In genomic region chr11:60953781-60954180, GRCh38 we compare ENCODE assay signal across 19 cellular contexts. TPM values are rescaled to one million over a fixed set of nuclear protein-coding genes. Genes with fewer than 3 reads are reported as not detected.
DNase-seq lines count a peak whose midpoint lies in the region; ATAC-seq, FAIRE-seq and TF ChIP-seq lines count a peak whose summit lies in the region.
"Had no signal": no experiment of that assay in that cellular context is flagged by ENCODE, and none has a peak within 500 bp of the region (broad histone marks: within the 10 kb centered on the region; RNA-seq: fewer than 3 reads in every experiment).

No MANE protein-coding gene starts in this region.

- H3K4me1 ChIP-seq in SK-N-SH (ENCODE audit: control insufficient read depth in 1 of 2, insufficient read depth in 2 of 2, low read depth in 1 of 2, low read length in 1 of 2): no peaks in the 10 kb centered on the region
- peaks cover 28% of the 10 kb centered on the region for H3K4me1 ChIP-seq in GM12878 (ENCODE audit: control insufficient read depth, insufficient read depth, low read length)
- peaks cover 4% of the 10 kb centered on the region for H3K4me1 ChIP-seq in mesendoderm (ENCODE audit: control insufficient read depth, low read depth, low read length)
- H3K4me1 ChIP-seq in upper lobe of right lung: peaks cover 23% of the 10 kb centered on the region
- H3K4me1 ChIP-seq in small intestine (ENCODE audit: control insufficient read depth in 2 of 2, insufficient read depth in 1 of 2, low read depth in 1 of 2, low read length in 1 of 2): peaks cover 0 to 3% of the 10 kb centered on the region in 2 donors
- H3K4me1 ChIP-seq: HAP-1 had no signal

- H2BK120ac ChIP-seq in mesendoderm (ENCODE audit: low read depth, low read length): no peak overlapping the region

- H3K27ac ChIP-seq in SK-N-SH (ENCODE audit: low read depth in 2 of 2, low read length in 1 of 2) (no peak overlapping the region), GM12878 (ENCODE audit: control insufficient read depth, insufficient read depth) (peak overlapping the region; percentile 97), mesendoderm (ENCODE audit: low read depth, low read length) (no peak overlapping the region), upper lobe of right lung (peak overlapping the region; percentile 90), small intestine (ENCODE audit: low read depth in 1 of 2, low read length in 1 of 2) (no peak overlapping the region)

- TF ChIP-seq CTCF in SK-N-SH (IDR thresholded peaks at IDR 0.05) (no peak), GM12878 (IDR thresholded peaks at IDR 0.05 in 2 of 3, conservative IDR thresholded peaks at IDR 0.05 in 1 of 3; ENCODE audit: control insufficient read depth in 2 of 3, extremely low read depth in 1 of 3, insufficient read depth in 1 of 3, low read depth in 3 of 3, low read length in 3 of 3) (no peak), upper lobe of right lung (IDR thresholded peaks at IDR 0.05) (no peak)

- H2BK15ac ChIP-seq in mesendoderm (replicated peaks; ENCODE audit: low read depth): no peak overlapping the region

- no peaks in the 10 kb centered on the region for H3K9me2 ChIP-seq in SK-N-SH

- RAD21 ChIA-PET in GM12878 (lab: Charles Lee; ENCODE audit: unreplicated experiment): interaction anchor here (0.7 to 3.6 kb wide), 8 partner anchors 13 to 191 kb away, joined by 3 to 21 read pairs (median 7); partner anchors contain the start of genes CD6 and TMEM109

- H3K4me2 ChIP-seq in SK-N-SH (no peak overlapping the region), GM12878 (ENCODE audit: control insufficient read depth, insufficient read depth) (peak overlapping the region; percentile 98), mesendoderm (ENCODE audit: low read length) (no peak overlapping the region)

- H3K9ac ChIP-seq in SK-N-SH: no peak overlapping the region
- H3K9ac ChIP-seq in GM12878 (ENCODE audit: control insufficient read depth, insufficient read depth, low read length): no peak overlapping the region
- no peak overlapping the region for H3K9ac ChIP-seq in mesendoderm (ENCODE audit: low read length)

- no peak overlapping the region for H3K4ac ChIP-seq in mesendoderm (ENCODE audit: low read depth, low read length)

- in situ Hi-C loops in GM12878 (cut with MboI): no loop called here

- TF ChIP-seq POLR2A in GM12878 (IDR thresholded peaks at IDR 0.05; ENCODE audit: low read depth, low read length): no peak

- FAIRE-seq in GM12878 (lab: Jason Lieb, UNC) (no peak), small intestine (lab: Jason Lieb, UNC) (no peak)
- FAIRE-seq: bronchial epithelial cell had no signal

- SMC1A ChIA-PET in GM12878 (lab: Charles Lee; ENCODE audit: uncharacterized antibody, unreplicated experiment): interaction anchor here (1.0 to 7.6 kb wide), 10 partner anchors 8 to 88 kb away, joined by 3 to 76 read pairs (median 6); partner anchors contain the start of gene TMEM109

- TF ChIP-seq RAD21 in SK-N-SH (IDR thresholded peaks at IDR 0.05; ENCODE audit: low read length): no peak
- TF ChIP-seq RAD21 in GM12878 (IDR thresholded peaks at IDR 0.05; ENCODE audit: insufficient read depth, low read depth, low read length): no peak

- H3K79me2 ChIP-seq in SK-N-SH (ENCODE audit: insufficient read depth) (no peaks in the 10 kb centered on the region), GM12878 (ENCODE audit: control insufficient read depth, insufficient read depth, low read length) (peaks cover 33% of the 10 kb centered on the region), mesendoderm (ENCODE audit: control insufficient read depth, insufficient read depth, low read length) (no peaks in the 10 kb centered on the region)

- ATAC-seq in SK-N-SH treated with all-trans-retinoic acid at 6 μM for 48 hours (peak; percentile 53), GM12878 (no peak), upper lobe of right lung (peak; percentile 15)
- ATAC-seq: Right ventricle myocardium inferior had no signal

- 65% methylated on average over 6 of the region's 6 CpGs for WGBS in SK-N-SH (ENCODE audit: low lambda C conversion rate)
- 89% methylated on average over 6 of the region's 6 CpGs for WGBS in GM12878 (ENCODE audit: insufficient coverage, insufficient replicate concordance, low lambda C conversion rate, missing lambda C conversion rate)
- no CpG with 5 or more reads among the region's 6 CpGs for WGBS in mesendoderm (ENCODE audit: extremely low coverage, insufficient coverage, low lambda C conversion rate)
- 66 to 79% (median 70%) methylated on average over 6 of the region's 6 CpGs for WGBS in small intestine, 3 donors

- POLR2A ChIA-PET in SK-N-SH (lab: Yijun Ruan, JAX): no interaction called here
- POLR2A ChIA-PET in GM12878 (lab: Charles Lee): interaction anchor here (0.7 to 2.8 kb wide), 7 partner anchors 21 to 380 kb away, joined by 5 to 14 read pairs (median 8); partner anchors contain the start of gene TMEM109

- TF ChIP-seq EP300 in SK-N-SH (IDR thresholded peaks at IDR 0.05; ENCODE audit: borderline replicate concordance in 1 of 2, low read depth in 1 of 2, low read length in 1 of 2) (no peak), GM12878 (IDR thresholded peaks at IDR 0.05; ENCODE audit: borderline replicate concordance in 1 of 2, control insufficient read depth in 1 of 2, low read depth in 2 of 2, low read length in 2 of 2) (no peak)

- no TSS peak for BruUV-seq in GM12878 (replicated peaks; lab: Mats Ljungman, UMichigan)

- H4K8ac ChIP-seq in mesendoderm (ENCODE audit: low read depth, low read length): no peak overlapping the region

- H3K36me3 ChIP-seq in SK-N-SH (replicated peaks in 1 of 2; ENCODE audit: control insufficient read depth in 1 of 2, insufficient read depth in 2 of 2, low read length in 1 of 2): no peaks in the 10 kb centered on the region
- H3K36me3 ChIP-seq in GM12878 (ENCODE audit: control insufficient read depth in 2 of 2, insufficient read depth in 2 of 2, low read length in 1 of 2): no peaks in the 10 kb centered on the region; a peak in 1 of 4 replicates
- no peaks in the 10 kb centered on the region for H3K36me3 ChIP-seq in mesendoderm (ENCODE audit: control insufficient read depth, insufficient read depth, low read length)
- H3K36me3 ChIP-seq in upper lobe of right lung: no peaks in the 10 kb centered on the region
- H3K36me3 ChIP-seq in small intestine (ENCODE audit: control insufficient read depth in 2 of 2, insufficient read depth in 2 of 2, low read length in 2 of 2): no peaks in the 10 kb centered on the region
- H3K36me3 ChIP-seq: HAP-1 had no signal

- no peaks in the 10 kb centered on the region for H3F3A ChIP-seq in SK-N-SH (replicated peaks; ENCODE audit: insufficient read depth)

- H3K23ac ChIP-seq in mesendoderm (ENCODE audit: low read length): no peak overlapping the region

- H2BK5ac ChIP-seq in mesendoderm (ENCODE audit: low read length): no peak overlapping the region

- CTCF ChIA-PET in SK-N-SH (lab: Yijun Ruan, JAX) (interaction anchor here (1.0 kb wide), 1 partner anchor 9 kb away, joined by 4 read pairs; no protein-coding TSS in a partner anchor), GM12878 (lab: Yijun Ruan, JAX) (interaction anchor here (0.7 to 2.8 kb wide), 10 partner anchors 9 to 214 kb away, joined by 3 to 26 read pairs (median 4); partner anchors contain the start of gene TMEM109)

- no peaks in the 10 kb centered on the region for H3K79me1 ChIP-seq in mesendoderm (ENCODE audit: low read length)

- H3K27me3 ChIP-seq in SK-N-SH (ENCODE audit: insufficient read depth) (no peaks in the 10 kb centered on the region), GM12878 (replicated peaks in 1 of 2; ENCODE audit: control insufficient read depth in 2 of 2, insufficient read depth in 2 of 2, low read length in 1 of 2) (no peaks in the 10 kb centered on the region), mesendoderm (ENCODE audit: insufficient read depth, low read length, poor library complexity) (no peaks in the 10 kb centered on the region), upper lobe of right lung (no peaks in the 10 kb centered on the region), small intestine (ENCODE audit: control insufficient read depth in 2 of 2, insufficient read depth in 2 of 2, low read length in 2 of 2) (no peaks in the 10 kb centered on the region)

- DNase-seq in SK-N-SH (no peak), GM12878 (ENCODE audit: low read depth, low spot score) (no peak), mesendoderm (peak; percentile 6), upper lobe of right lung (no peak), globus pallidus (ENCODE audit: low spot score) (no peak), small intestine (no peak), nucleus accumbens (lab: John Stamatoyannopoulos, UW) (no peak)
- DNase-seq: activated naive CD4-positive, alpha-beta T cell treated with Interleukin-2 at 50 U/mL for 16 hours; COR-L47; NCI-H1694 treated with DMSO at 0.1 percent for 48 hours; NCI-H748 treated with DMSO at 0.1 percent for 48 hours; stimulated activated CD4-positive, alpha-beta T cell treated with anti-CD3 and anti-CD28 coated beads, Interleukin-1b, Interleukin-23, amount 100 ng/mL, for 48 hours; T1000 had no signal

- intact Hi-C loops in GM12878 (cut with micrococcal nuclease; ENCODE audit: unreplicated experiment): loop anchor here (2.0 to 10.0 kb wide), 2 partner anchors 39 to 109 kb away; partner anchors contain the start of genes CCDC86 and TMEM109
- intact Hi-C loops in upper lobe of right lung (cut with DNase I): no loop called here

- no peak overlapping the region for H3K56ac ChIP-seq in mesendoderm (ENCODE audit: low read length)

- H4K5ac ChIP-seq in mesendoderm (ENCODE audit: low read length): no peak overlapping the region

- H2AFZ ChIP-seq in SK-N-SH (ENCODE audit: low read depth): no peak overlapping the region
- peak overlapping the region; percentile 72 for H2AFZ ChIP-seq in GM12878 (ENCODE audit: control insufficient read depth, low read depth, low read length)

- no peaks in the 10 kb centered on the region for H3K9me3 ChIP-seq in SK-N-SH
- no peaks in the 10 kb centered on the region for H3K9me3 ChIP-seq in GM12878 (replicated peaks; ENCODE audit: control insufficient read depth, insufficient read depth, low read length)
- no peaks in the 10 kb centered on the region for H3K9me3 ChIP-seq in upper lobe of right lung
- no peaks in the 10 kb centered on the region for H3K9me3 ChIP-seq in small intestine (ENCODE audit: control insufficient read depth, low read depth)
- H3K9me3 ChIP-seq: HAP-1 had no signal

- H4K20me1 ChIP-seq in SK-N-SH (ENCODE audit: insufficient read depth): no peaks in the 10 kb centered on the region
- H4K20me1 ChIP-seq in GM12878 (ENCODE audit: control insufficient read depth, insufficient read depth): no peaks in the 10 kb centered on the region

- H3K18ac ChIP-seq in mesendoderm (ENCODE audit: low read length): no peak overlapping the region

- no peak overlapping the region for H2AK5ac ChIP-seq in mesendoderm (ENCODE audit: low read length)

- H3K4me3 ChIP-seq in SK-N-SH (ENCODE audit: low read depth in 2 of 2, low read length in 1 of 2): no peak overlapping the region
- no peak overlapping the region for H3K4me3 ChIP-seq in GM12878
- no peak overlapping the region for H3K4me3 ChIP-seq in mesendoderm (ENCODE audit: low read length)
- H3K4me3 ChIP-seq in upper lobe of right lung: no peak overlapping the region
- no peak overlapping the region for H3K4me3 ChIP-seq in small intestine (ENCODE audit: low read depth in 1 of 2, low read length in 2 of 2)
- H3K4me3 ChIP-seq: HAP-1 had no signal

RNA-seq across cellular contexts. Expression of gene SLC15A3, which starts 1.8 kb away (rescaled TPM):
- polyA plus RNA-seq in SK-N-SH (2012; rRNA removed) (0.13 TPM in 1 of 2 replicates, not detected in the other), GM12878 (2011; rRNA removed) (18.2 and 44.9 TPM in 2 replicates), GM12878 (2014; fragmentation: Illumina TruSeq; extraction: Trizol) (11.7 and 54.8 TPM in 2 replicates), GM12878 (2014; fragmentation: Nextera tagmentation; extraction: Ambion mirVana) (10 to 100 TPM; 17.7 to 55.4 TPM), GM12878 (2014; rRNA removed) (71.9 and 83.8 TPM in 2 replicates), GM12878 (2016; fragmentation: Nextera tagmentation; extraction: Ambion mirVana) (10 to 100 TPM; 53.4 to 57.7 TPM), small intestine (10 to 100 TPM in 2 of 3 donors, 1 to 10 TPM in 1; 4.5 to 26.0 (median 11.1) TPM)
- 0.03 TPM in 1 of 2 replicates, not detected in the other for polyA plus RNA-seq in SK-N-SH (2012; cell fraction: cytosol; rRNA removed)
- polyA plus RNA-seq in SK-N-SH (2012; cell fraction: nucleus; rRNA removed): 0.17 and 0.39 TPM in 2 replicates
- total RNA-seq in GM12878 (2013; cell fraction: nucleolus; rRNA removed): 203 and 205 TPM in 2 replicates
- total RNA-seq in GM12878 (2014; rRNA removed) (71.3 and 83.5 TPM in 2 replicates), GM12878 (2014; rRNA removed; fragmentation: Illumina TruSeq; extraction: Trizol) (51.5 and 56.3 TPM in 2 replicates), GM12878 (2021) (93.3 and 102 TPM in 2 replicates), upper lobe of right lung (139 TPM)
- 36.2 TPM for polyA plus RNA-seq in GM12878 (2011; ENCODE audit: low read depth)
- 55.8 and 65.2 TPM in 2 replicates for polyA plus RNA-seq in GM12878 (2011; cell fraction: cytosol; rRNA removed)
- 80.5 and 92.2 TPM in 2 replicates for polyA plus RNA-seq in GM12878 (2011; cell fraction: nucleus; rRNA removed)
- polyA plus RNA-seq in GM12878 (2012): 90.2 and 104 TPM in 2 replicates
- polyA minus RNA-seq in GM12878 (2011; rRNA and poly(A)+ RNA removed): 99.9 and 126 TPM in 2 replicates
- polyA minus RNA-seq in GM12878 (2011; cell fraction: cytosol; rRNA and poly(A)+ RNA removed): 50.8 and 65.5 TPM in 2 replicates
- polyA minus RNA-seq in GM12878 (2011; cell fraction: nucleus; rRNA and poly(A)+ RNA removed): 57.2 and 89.6 TPM in 2 replicates
- polyA plus RNA-seq in mesendoderm (2013, experiment 1 of 2): 14.1 TPM
- 12.4 TPM for polyA plus RNA-seq in mesendoderm (2013, experiment 2 of 2)

RNA-seq across cellular contexts. Expression of gene CD6, which starts 17.7 kb away (rescaled TPM):
- not detected in 2 replicates for polyA plus RNA-seq in SK-N-SH (2012; rRNA removed)
- not detected in 2 replicates for polyA plus RNA-seq in SK-N-SH (2012; cell fraction: cytosol; rRNA removed)
- polyA plus RNA-seq in SK-N-SH (2012; cell fraction: nucleus; rRNA removed): not detected in 2 replicates
- 0.61 and 2.5 TPM in 2 replicates for total RNA-seq in GM12878 (2013; cell fraction: nucleolus; rRNA removed)
- 6.4 and 7.3 TPM in 2 replicates for total RNA-seq in GM12878 (2014; rRNA removed)
- 3.1 and 3.3 TPM in 2 replicates for total RNA-seq in GM12878 (2014; rRNA removed; fragmentation: Illumina TruSeq; extraction: Trizol)
- 11.2 and 17.6 TPM in 2 replicates for total RNA-seq in GM12878 (2021)
- 0.34 TPM for polyA plus RNA-seq in GM12878 (2011; ENCODE audit: low read depth)
- 0.37 and 0.45 TPM in 2 replicates for polyA plus RNA-seq in GM12878 (2011; rRNA removed)
- 0.60 and 0.67 TPM in 2 replicates for polyA plus RNA-seq in GM12878 (2011; cell fraction: cytosol; rRNA removed)
- 2.1 and 2.6 TPM in 2 replicates for polyA plus RNA-seq in GM12878 (2011; cell fraction: nucleus; rRNA removed)
- polyA plus RNA-seq in GM12878 (2012): 1.4 and 1.7 TPM in 2 replicates
- 5.1 and 6.6 TPM in 2 replicates for polyA plus RNA-seq in GM12878 (2014; fragmentation: Illumina TruSeq; extraction: Trizol)
- polyA plus RNA-seq in GM12878 (2014; fragmentation: Nextera tagmentation; extraction: Ambion mirVana): 1 to 10 TPM in 1 of 2 experiments, under 1 TPM in 1; 0.93 to 1.8 TPM
- polyA plus RNA-seq in GM12878 (2014; rRNA removed): 5.9 and 6.8 TPM in 2 replicates
- polyA plus RNA-seq in GM12878 (2016; fragmentation: Nextera tagmentation; extraction: Ambion mirVana): 1 to 10 TPM; 6.8 to 7.2 TPM
- 0.15 and 0.41 TPM in 2 replicates for polyA minus RNA-seq in GM12878 (2011; rRNA and poly(A)+ RNA removed)
- 0.40 and 0.73 TPM in 2 replicates for polyA minus RNA-seq in GM12878 (2011; cell fraction: cytosol; rRNA and poly(A)+ RNA removed)
- polyA minus RNA-seq in GM12878 (2011; cell fraction: nucleus; rRNA and poly(A)+ RNA removed): 0.48 and 0.96 TPM in 2 replicates
- polyA plus RNA-seq in mesendoderm (2013, experiment 1 of 2): 0.07 TPM
- polyA plus RNA-seq in mesendoderm (2013, experiment 2 of 2): 0.03 TPM
- total RNA-seq in upper lobe of right lung: 3.9 TPM
- 1 to 10 TPM; 1.6 to 5.1 (median 1.8) TPM for polyA plus RNA-seq in small intestine
- total RNA-seq: A172, bronchial epithelial cell, LHCN-M2 had no signal

RNA-seq across cellular contexts. Expression of gene TMEM132A, which starts 29.5 kb away (rescaled TPM):
- polyA plus RNA-seq in SK-N-SH (2012; rRNA removed) (62.2 and 66.9 TPM in 2 replicates), GM12878 (2011; rRNA removed) (0.56 and 0.78 TPM in 2 replicates), GM12878 (2014; fragmentation: Illumina TruSeq; extraction: Trizol) (1.5 and 1.7 TPM in 2 replicates), GM12878 (2014; fragmentation: Nextera tagmentation; extraction: Ambion mirVana) (under 1 TPM; 0.16 to 0.79 TPM), GM12878 (2014; rRNA removed) (9.9 and 14.6 TPM in 2 replicates), GM12878 (2016; fragmentation: Nextera tagmentation; extraction: Ambion mirVana) (1 to 10 TPM; 3.4 to 5.2 TPM), small intestine (1 to 10 TPM in 2 of 3 donors, under 1 TPM in 1; 0.89 to 6.9 (median 1.1) TPM)
- 30.0 and 50.0 TPM in 2 replicates for polyA plus RNA-seq in SK-N-SH (2012; cell fraction: cytosol; rRNA removed)
- 225 and 315 TPM in 2 replicates for polyA plus RNA-seq in SK-N-SH (2012; cell fraction: nucleus; rRNA removed)
- total RNA-seq in GM12878 (2013; cell fraction: nucleolus; rRNA removed): 7.0 and 7.3 TPM in 2 replicates
- total RNA-seq in GM12878 (2014; rRNA removed) (6.4 and 14.1 TPM in 2 replicates), GM12878 (2014; rRNA removed; fragmentation: Illumina TruSeq; extraction: Trizol) (4.1 and 5.6 TPM in 2 replicates), GM12878 (2021) (16.0 and 25.0 TPM in 2 replicates), upper lobe of right lung (18.4 TPM)
- polyA plus RNA-seq in GM12878 (2011; ENCODE audit: low read depth): 2.7 TPM
- 0.64 and 1.3 TPM in 2 replicates for polyA plus RNA-seq in GM12878 (2011; cell fraction: cytosol; rRNA removed)
- polyA plus RNA-seq in GM12878 (2011; cell fraction: nucleus; rRNA removed): 16.2 and 17.6 TPM in 2 replicates
- polyA plus RNA-seq in GM12878 (2012): 4.8 and 9.3 TPM in 2 replicates
- polyA minus RNA-seq in GM12878 (2011; rRNA and poly(A)+ RNA removed): 0.22 and 3.0 TPM in 2 replicates
- 2.8 and 5.9 TPM in 2 replicates for polyA minus RNA-seq in GM12878 (2011; cell fraction: cytosol; rRNA and poly(A)+ RNA removed)
- polyA minus RNA-seq in GM12878 (2011; cell fraction: nucleus; rRNA and poly(A)+ RNA removed): 4.1 and 4.7 TPM in 2 replicates
- 34.2 TPM for polyA plus RNA-seq in mesendoderm (2013, experiment 1 of 2)
- 32.7 TPM for polyA plus RNA-seq in mesendoderm (2013, experiment 2 of 2)

RNA-seq across cellular contexts. Expression of gene TMEM109, which starts 39.8 kb away (rescaled TPM):
- polyA plus RNA-seq in SK-N-SH (2012; rRNA removed) (38.0 and 52.7 TPM in 2 replicates), GM12878 (2011; rRNA removed) (8.1 and 25.7 TPM in 2 replicates), GM12878 (2014; fragmentation: Illumina TruSeq; extraction: Trizol) (73.9 and 115 TPM in 2 replicates), GM12878 (2014; fragmentation: Nextera tagmentation; extraction: Ambion mirVana) (10 to 100 TPM; 21.9 to 52.9 TPM), GM12878 (2014; rRNA removed) (104 and 117 TPM in 2 replicates), GM12878 (2016; fragmentation: Nextera tagmentation; extraction: Ambion mirVana) (100 to 1,000 TPM; 179 to 199 TPM), small intestine (10 to 100 TPM; 14.1 to 63.7 (median 30.5) TPM)
- polyA plus RNA-seq in SK-N-SH (2012; cell fraction: cytosol; rRNA removed): 33.3 and 44.2 TPM in 2 replicates
- polyA plus RNA-seq in SK-N-SH (2012; cell fraction: nucleus; rRNA removed): 23.4 and 25.2 TPM in 2 replicates
- total RNA-seq in GM12878 (2013; cell fraction: nucleolus; rRNA removed): 19.0 and 20.8 TPM in 2 replicates
- total RNA-seq in GM12878 (2014; rRNA removed) (62.8 and 66.8 TPM in 2 replicates), GM12878 (2014; rRNA removed; fragmentation: Illumina TruSeq; extraction: Trizol) (38.3 and 43.3 TPM in 2 replicates), GM12878 (2021) (124 and 128 TPM in 2 replicates), upper lobe of right lung (156 TPM)
- polyA plus RNA-seq in GM12878 (2011; ENCODE audit: low read depth): 52.2 TPM
- 37.4 and 37.6 TPM in 2 replicates for polyA plus RNA-seq in GM12878 (2011; cell fraction: cytosol; rRNA removed)
- polyA plus RNA-seq in GM12878 (2011; cell fraction: nucleus; rRNA removed): 18.8 and 25.3 TPM in 2 replicates
- polyA plus RNA-seq in GM12878 (2012): 42.7 and 46.8 TPM in 2 replicates
- polyA minus RNA-seq in GM12878 (2011; rRNA and poly(A)+ RNA removed): 15.6 and 17.1 TPM in 2 replicates
- 8.0 and 8.4 TPM in 2 replicates for polyA minus RNA-seq in GM12878 (2011; cell fraction: cytosol; rRNA and poly(A)+ RNA removed)
- 4.8 and 7.1 TPM in 2 replicates for polyA minus RNA-seq in GM12878 (2011; cell fraction: nucleus; rRNA and poly(A)+ RNA removed)
- 47.0 TPM for polyA plus RNA-seq in mesendoderm (2013, experiment 1 of 2)
- 48.0 TPM for polyA plus RNA-seq in mesendoderm (2013, experiment 2 of 2)

RNA-seq across cellular contexts. Expression of gene PRPF19, which starts 47.4 kb away (rescaled TPM):
- polyA plus RNA-seq in SK-N-SH (2012; rRNA removed): 44.0 and 58.9 TPM in 2 replicates
- 36.1 and 49.0 TPM in 2 replicates for polyA plus RNA-seq in SK-N-SH (2012; cell fraction: cytosol; rRNA removed)
- polyA plus RNA-seq in SK-N-SH (2012; cell fraction: nucleus; rRNA removed): 55.2 and 72.4 TPM in 2 replicates
- total RNA-seq in GM12878 (2013; cell fraction: nucleolus; rRNA removed): 51.1 and 62.0 TPM in 2 replicates
- 95.6 and 109 TPM in 2 replicates for total RNA-seq in GM12878 (2014; rRNA removed)
- 48.7 and 53.1 TPM in 2 replicates for total RNA-seq in GM12878 (2014; rRNA removed; fragmentation: Illumina TruSeq; extraction: Trizol)
- 165 and 170 TPM in 2 replicates for total RNA-seq in GM12878 (2021)
- polyA plus RNA-seq in GM12878 (2011; ENCODE audit: low read depth): 57.2 TPM
- 12.9 and 25.6 TPM in 2 replicates for polyA plus RNA-seq in GM12878 (2011; rRNA removed)
- 44.9 and 48.1 TPM in 2 replicates for polyA plus RNA-seq in GM12878 (2011; cell fraction: cytosol; rRNA removed)
- polyA plus RNA-seq in GM12878 (2011; cell fraction: nucleus; rRNA removed): 51.8 and 78.3 TPM in 2 replicates
- 81.7 and 107 TPM in 2 replicates for polyA plus RNA-seq in GM12878 (2012)
- 109 and 151 TPM in 2 replicates for polyA plus RNA-seq in GM12878 (2014; fragmentation: Illumina TruSeq; extraction: Trizol)
- 10 to 100 TPM in 1 of 2 experiments, 1 to 10 TPM in 1; 8.7 to 27.7 TPM for polyA plus RNA-seq in GM12878 (2014; fragmentation: Nextera tagmentation; extraction: Ambion mirVana)
- 74.4 and 88.5 TPM in 2 replicates for polyA plus RNA-seq in GM12878 (2014; rRNA removed)
- 10 to 100 TPM; 59.8 to 62.9 TPM for polyA plus RNA-seq in GM12878 (2016; fragmentation: Nextera tagmentation; extraction: Ambion mirVana)
- polyA minus RNA-seq in GM12878 (2011; rRNA and poly(A)+ RNA removed): 20.9 and 45.0 TPM in 2 replicates
- polyA minus RNA-seq in GM12878 (2011; cell fraction: cytosol; rRNA and poly(A)+ RNA removed): 31.7 and 35.9 TPM in 2 replicates
- 34.9 and 61.6 TPM in 2 replicates for polyA minus RNA-seq in GM12878 (2011; cell fraction: nucleus; rRNA and poly(A)+ RNA removed)
- polyA plus RNA-seq in mesendoderm (2013, experiment 1 of 2): 124 TPM
- 124 TPM for polyA plus RNA-seq in mesendoderm (2013, experiment 2 of 2)
- total RNA-seq in upper lobe of right lung: 59.8 TPM
- polyA plus RNA-seq in small intestine: 10 to 100 TPM; 47.9 to 99.8 (median 61.6) TPM

Comparison
In these comparisons a context has a peak if more than half of its experiments do, and no peak if none do; other contexts are left out.
1. H3K27ac ChIP-seq: peak in GM12878 (single experiment) and upper lobe of right lung (single experiment); none in SK-N-SH (0 of 2), mesendoderm (single experiment) and small intestine (0 of 2).